8 cellular contexts compared by ENCODE assay signal in genomic region chr17:78737332-78737731, GRCh38. TPM values are rescaled to one million over a fixed set of nuclear protein-coding genes. Genes with fewer than 3 reads are reported as not detected.
DNase-seq lines count a peak whose midpoint lies in the region; ATAC-seq and TF ChIP-seq lines count a peak whose summit lies in the region.

No MANE protein-coding gene starts in this region.

- DNase-seq in left ventricle myocardium inferior (no peak), Right ventricle myocardium inferior (ENCODE audit: missing footprints) (no peak), SJCRH30 (peak in 1 of 2 experiments; percentile 63), fibroblast of peridontal ligament (ENCODE audit: extremely low read depth) (peak; percentile 93), upper lobe of right lung (no peak), globus pallidus (ENCODE audit: low spot score) (no peak)

- intact Hi-C loops in left ventricle myocardium inferior (cut with micrococcal nuclease), result no loop called here
- intact Hi-C loops in Right ventricle myocardium inferior (cut with DNase I), result loop anchor here (5.0 to 10.0 kb wide), 2 partner anchors 47 to 105 kb away; partner anchors contain the start of genes CYTH1 and USP36
- intact Hi-C loops in upper lobe of right lung (cut with DNase I), result no loop called here

- H3K4me3 ChIP-seq in left ventricle myocardium inferior (peak overlapping the region; percentile 69), SJCRH30 (no peak overlapping the region), upper lobe of right lung (peak overlapping the region; percentile 67)

- TF ChIP-seq CTCF in left ventricle myocardium inferior (IDR thresholded peaks at IDR 0.05; ENCODE audit: borderline replicate concordance) (no peak), upper lobe of right lung (IDR thresholded peaks at IDR 0.05) (no peak)

- H3K9me3 ChIP-seq in left ventricle myocardium inferior (replicated peaks) (no peaks in the 10 kb centered on the region), SJCRH30 (replicated peaks) (no peaks in the 10 kb centered on the region), upper lobe of right lung (no peaks in the 10 kb centered on the region)

- H3K4me1 ChIP-seq in left ventricle myocardium inferior (peaks cover 98% of the 10 kb centered on the region), SJCRH30 (peaks cover 32% of the 10 kb centered on the region), upper lobe of right lung (peaks cover 51% of the 10 kb centered on the region)

- no peak for ATAC-seq in Right ventricle myocardium inferior
- ATAC-seq in upper lobe of right lung, result no peak
- ATAC-seq in GM21786 (IDR thresholded peaks at IDR 0.05; ENCODE audit: unreplicated experiment), result no peak
- ATAC-seq in HG03045 (IDR thresholded peaks at IDR 0.05; ENCODE audit: unreplicated experiment), result no peak

- H3K27ac ChIP-seq in left ventricle myocardium inferior (replicated peaks) (peak overlapping the region; percentile 91), SJCRH30 (peak overlapping the region; percentile 9; the same call in 1 of the 2 replicates), upper lobe of right lung (peak overlapping the region; percentile 89)

- H3K36me3 ChIP-seq in left ventricle myocardium inferior (no peaks in the 10 kb centered on the region), SJCRH30 (no peaks in the 10 kb centered on the region), upper lobe of right lung (no peaks in the 10 kb centered on the region)

- H3K27me3 ChIP-seq in left ventricle myocardium inferior (ENCODE audit: low read depth), result no peaks in the 10 kb centered on the region
- H3K27me3 ChIP-seq in SJCRH30, result no peaks in the 10 kb centered on the region
- H3K27me3 ChIP-seq in upper lobe of right lung, result no peaks in the 10 kb centered on the region

RNA-seq across cellular contexts. Expression of gene CYTH1, which starts 44.7 kb away (rescaled TPM):
- total RNA-seq in left ventricle myocardium inferior (28.9 TPM), Right ventricle myocardium inferior (34.0 TPM), upper lobe of right lung (103 TPM)
- total RNA-seq in SJCRH30 (2014; rRNA removed; shearing (Covaris generic)), result 29.1 and 34.0 TPM in 2 replicates

Comparison
In these comparisons a context has a peak if more than half of its experiments do, and no peak if none do; other contexts are left out.
1. H3K27ac ChIP-seq: peak in every context shown above with its lines; median percentile 91 in left ventricle myocardium inferior; 89 in upper lobe of right lung; 9 in SJCRH30.